ENCODE assay signal across 18 cellular contexts in genomic region chr11:27290261-27290660, GRCh38.
DNase-seq lines count a peak whose midpoint lies in the region; ATAC-seq lines count a peak whose summit lies in the region.
"Had no signal": no experiment of that assay in that cellular context is flagged by ENCODE, and none has a peak within 500 bp of the region (broad histone marks: within the 10 kb centered on the region; RNA-seq: fewer than 3 reads in every experiment).

No MANE protein-coding gene starts in this region.

- no peak overlapping the region for H2BK120ac ChIP-seq in mesenchymal stem cell (ENCODE audit: low read depth, low read length)

- no peak overlapping the region for H2BK5ac ChIP-seq in mesenchymal stem cell (ENCODE audit: low read depth, low read length, poor library complexity, severe bottlenecking)

- H3K9ac ChIP-seq in mesenchymal stem cell (ENCODE audit: low read length): no peak overlapping the region
- H3K9ac ChIP-seq: BLaER1 treated with 17β-estradiol and CSF1 and Interleukin-3, amounts not matched to agents 10 nM and 100 nM had no signal

- H2AFZ ChIP-seq in mesenchymal stem cell (ENCODE audit: low read depth, low read length): no peak overlapping the region

- H4K91ac ChIP-seq in mesenchymal stem cell (ENCODE audit: low read length): no peak overlapping the region

- ATAC-seq in right cardiac atrium (peak; percentile 29 to 38), sciatic nerve (peak; percentile 75)
- ATAC-seq: CD8-positive, alpha-beta T cell; HCT116 had no signal

- H2AK5ac ChIP-seq in mesenchymal stem cell (ENCODE audit: low read length, severe bottlenecking): no peak overlapping the region

- no peak for DNase-seq in right cardiac atrium
- DNase-seq in cardiac septum (ENCODE audit: low spot score): no peak
- DNase-seq in SJSA1 (ENCODE audit: low read depth in 1 of 2, low spot score in 2 of 2): peak; percentile 80 to 91
- peak; percentile 32 for DNase-seq in fibroblast of gingiva (ENCODE audit: low read depth)
- DNase-seq in sciatic nerve (ENCODE audit: low spot score): no peak
- no peak for DNase-seq in NCI-H1930 (lab: John Stamatoyannopoulos, UW)
- no peak for DNase-seq in putamen (ENCODE audit: low spot score)
- DNase-seq in mesenchymal stem cell: no peak
- DNase-seq: 8988T; CD8-positive, alpha-beta T cell; DMS79 treated with DMSO at 0.1 percent for 48 hours; NCI-H1105; NCI-H2081 treated with DMSO at 0.1 percent for 48 hours; NCI-H774; RPMI8226; SHP77 treated with DMSO at 0.1 percent for 48 hours had no signal

- H3K27ac ChIP-seq in right cardiac atrium (ENCODE audit: low read length) (no peak overlapping the region), SJSA1 (peak overlapping the region; percentile 68), mesenchymal stem cell (ENCODE audit: low read length, poor library complexity, severe bottlenecking) (no peak overlapping the region)
- H3K27ac ChIP-seq: BLaER1 treated with 17β-estradiol and CSF1 and Interleukin-3, amounts not matched to agents 10 nM and 100 nM had no signal

- H3K27me3 ChIP-seq in right cardiac atrium (ENCODE audit: control insufficient read depth, insufficient read depth) (no peaks in the 10 kb centered on the region), SJSA1 (replicated peaks) (no peaks in the 10 kb centered on the region), mesenchymal stem cell (ENCODE audit: control insufficient read depth in 1 of 2, insufficient read depth in 1 of 2, low read length in 2 of 2) (no peaks in the 10 kb centered on the region)
- H3K27me3 ChIP-seq: BLaER1 treated with 17β-estradiol and CSF1 and Interleukin-3, amounts not matched to agents 10 nM and 100 nM had no signal

- H4K8ac ChIP-seq in mesenchymal stem cell (ENCODE audit: low read length): no peak overlapping the region

- H3K36me3 ChIP-seq in SJSA1 (no peaks in the 10 kb centered on the region), mesenchymal stem cell (ENCODE audit: control insufficient read depth in 1 of 2, insufficient read depth in 2 of 2, low read depth in 1 of 2, low read length in 2 of 2) (no peaks in the 10 kb centered on the region)

- intact Hi-C loops in right cardiac atrium (cut with DNase I): loop anchor here in 2 of 4 donors (10.0 kb wide), 1 partner anchor 85 kb away; no protein-coding TSS in a partner anchor
- intact Hi-C loops in cardiac septum (cut with DNase I): loop anchor here (10.0 kb wide), 1 partner anchor 195 kb away; no protein-coding TSS in a partner anchor
- intact Hi-C loops in sciatic nerve (cut with DNase I): no loop called here

- no peak overlapping the region for H3K18ac ChIP-seq in mesenchymal stem cell (ENCODE audit: low read depth in 1 of 2, low read length in 2 of 2)

- H3K4me3 ChIP-seq in right cardiac atrium (ENCODE audit: low read length): no peak overlapping the region
- no peak overlapping the region for H3K4me3 ChIP-seq in SJSA1
- no peak overlapping the region for H3K4me3 ChIP-seq in mesenchymal stem cell (ENCODE audit: insufficient read depth in 1 of 2, low read depth in 1 of 2, low read length in 2 of 2)
- H3K4me3 ChIP-seq: BLaER1 treated with 17β-estradiol and CSF1 and Interleukin-3, amounts not matched to agents 10 nM and 100 nM had no signal

- H3K4me1 ChIP-seq in right cardiac atrium (ENCODE audit: control insufficient read depth, insufficient read depth, low read length) (no peaks in the 10 kb centered on the region), SJSA1 (replicated peaks) (peaks cover 44% of the 10 kb centered on the region), mesenchymal stem cell (ENCODE audit: control insufficient read depth, insufficient read depth, low read depth, low read length) (peaks cover 2% of the 10 kb centered on the region)
- H3K4me1 ChIP-seq: BLaER1 treated with 17β-estradiol and CSF1 and Interleukin-3, amounts not matched to agents 10 nM and 100 nM had no signal

- no peak overlapping the region for H2BK12ac ChIP-seq in mesenchymal stem cell (ENCODE audit: low read length in 2 of 2)

- no peak overlapping the region for H3K14ac ChIP-seq in mesenchymal stem cell (ENCODE audit: low read length in 2 of 2)

- 49% methylated on average over 2 of the region's 2 CpGs for WGBS in right cardiac atrium
- 57% methylated on average over 2 of the region's 2 CpGs for WGBS in mesenchymal stem cell

- no peak overlapping the region for H3K4me2 ChIP-seq in mesenchymal stem cell (ENCODE audit: low read length, poor library complexity, severe bottlenecking)
- H3K4me2 ChIP-seq: BLaER1 treated with 17β-estradiol and CSF1 and Interleukin-3, amounts not matched to agents 10 nM and 100 nM had no signal

- no peaks in the 10 kb centered on the region for H3K79me1 ChIP-seq in mesenchymal stem cell (replicated peaks; ENCODE audit: low read length, poor library complexity, severe bottlenecking)

- no peak overlapping the region for H3K23ac ChIP-seq in mesenchymal stem cell (ENCODE audit: low read length in 2 of 2)

- no peak overlapping the region for H2BK15ac ChIP-seq in mesenchymal stem cell (ENCODE audit: low read depth, poor library complexity, severe bottlenecking)

- no peak overlapping the region for H3K4ac ChIP-seq in mesenchymal stem cell (ENCODE audit: low read depth in 1 of 2, low read length in 2 of 2)

- H3K9me3 ChIP-seq in right cardiac atrium (ENCODE audit: control insufficient read depth, low read length): no peaks in the 10 kb centered on the region
- H3K9me3 ChIP-seq in SJSA1 (replicated peaks): no peaks in the 10 kb centered on the region
- no peaks in the 10 kb centered on the region for H3K9me3 ChIP-seq in mesenchymal stem cell (ENCODE audit: control insufficient read depth, low read length)

Comparison
In these comparisons a context has a peak if more than half of its experiments do, and no peak if none do; other contexts are left out.
1. DNase-seq: peak in SJSA1 (2 of 2) and fibroblast of gingiva (single experiment); none in right cardiac atrium (0 of 3), cardiac septum (single experiment), sciatic nerve (single experiment), NCI-H1930 (0 of 2), putamen (single experiment) and mesenchymal stem cell (single experiment).